In genomic region chrX:124209792-124210576, GRCh38 we compare ENCODE assay signal across 29 cellular contexts.
"Had no signal": no experiment of that assay in that cellular context is flagged by ENCODE, and none has a peak within 500 bp of the region (broad histone marks: within the 10 kb centered on the region; RNA-seq: fewer than 3 reads in every experiment).

No MANE protein-coding gene starts in this region.

- H3K36me3 Mint-ChIP-seq: activated naive CD4-positive, alpha-beta T cell treated with anti-CD3 and anti-CD28 coated beads, Interleukin-2, amount 50 U/mL, for 24 hours; immature natural killer cell; stimulated activated effector memory CD8-positive, alpha-beta T cell treated with anti-CD3 and anti-CD28 coated beads, Interleukin-12 subunit alpha, Interleukin-12 subunit beta, amount 100 ng/mL, for 72 hours; T-cell; WTC11 had no signal

- H3K9me3 Mint-ChIP-seq: activated naive CD4-positive, alpha-beta T cell treated with anti-CD3 and anti-CD28 coated beads, Interleukin-2, amount 50 U/mL, for 24 hours; immature natural killer cell; nephron progenitor cell; stimulated activated effector memory CD8-positive, alpha-beta T cell treated with anti-CD3 and anti-CD28 coated beads, Interleukin-12 subunit alpha, Interleukin-12 subunit beta, amount 100 ng/mL, for 72 hours; stimulated activated naive CD8-positive, alpha-beta T cell treated with anti-CD3 and anti-CD28 coated beads, Interleukin-15, amount 100 ng/mL, for 72 hours; T-cell; T-helper 2 cell treated with Interferon-gamma antibody and Interleukin-4, amounts not matched to agents 5 μg/mL and 100 μg/mL, for 36 hours; WTC11 had no signal

- ATAC-seq: right lobe of liver; stimulated activated effector memory CD8-positive, alpha-beta T cell treated with anti-CD3 and anti-CD28 coated beads, Interleukin-12 subunit alpha, Interleukin-12 subunit beta, amount 100 ng/mL, for 72 hours; stimulated activated naive CD8-positive, alpha-beta T cell treated with anti-CD3 and anti-CD28 coated beads, Interleukin-15, amount 100 ng/mL, for 72 hours; T-cell; WTC11 had no signal

- H3K4me2 ChIP-seq: hepatocyte had no signal

- H3K27me3 Mint-ChIP-seq: activated naive CD4-positive, alpha-beta T cell treated with anti-CD3 and anti-CD28 coated beads, Interleukin-2, amount 50 U/mL, for 24 hours; stimulated activated naive CD8-positive, alpha-beta T cell treated with anti-CD3 and anti-CD28 coated beads, Interleukin-15, amount 100 ng/mL, for 72 hours had no signal

- H3K4me1 ChIP-seq: esophagus muscularis mucosa, left ventricle myocardium inferior, parathyroid adenoma, right lobe of liver, suprapubic skin, tibial nerve had no signal

- H3K9me3 ChIP-seq: esophagus muscularis mucosa, left ventricle myocardium inferior, right lobe of liver, suprapubic skin, tibial nerve had no signal

- H3K9ac ChIP-seq: parathyroid adenoma had no signal

- DNase-seq: activated CD4-positive, alpha-beta T cell treated with anti-CD3 and anti-CD28 coated beads, Interleukin-2, amount 50 U/mL, for 48 hours; activated effector memory CD4-positive, alpha-beta T cell treated with anti-CD3 and anti-CD28 coated beads, Interleukin-2, amount 50 U/mL, for 16 hours; activated T-cell treated with anti-CD3 and anti-CD28 coated beads, Interleukin-2, amount 50 U/mL, for 48 hours; aorta; brain microvascular endothelial cell; central memory CD4-positive, alpha-beta T cell; effector memory CD4-positive, alpha-beta T cell; glutamatergic neuron; immature natural killer cell; kidney glomerular epithelial cell; left ventricle myocardium inferior; mammary epithelial cell; midbrain; nephron progenitor cell; nucleus accumbens; right lobe of liver; small intestine; stimulated activated CD4-positive, alpha-beta T cell treated with anti-CD3 and anti-CD28 coated beads, Interleukin-2, amount 100 ng/mL, for 24 hours; stimulated activated naive CD8-positive, alpha-beta T cell treated with anti-CD3 and anti-CD28 coated beads, Interleukin-15, amount 100 ng/mL, for 72 hours; T-cell had no signal

- H3K79me2 ChIP-seq: hepatocyte, parathyroid adenoma had no signal

- H3K27ac ChIP-seq: brain microvascular endothelial cell, hepatocyte, left ventricle myocardium inferior, parathyroid adenoma, right lobe of liver, suprapubic skin, tibial nerve had no signal

- H3K4me3 ChIP-seq: esophagus muscularis mucosa, hepatocyte, left ventricle myocardium inferior, right lobe of liver, suprapubic skin, tibial nerve had no signal

- H3K36me3 ChIP-seq: brain microvascular endothelial cell, esophagus muscularis mucosa, left ventricle myocardium inferior, right lobe of liver, suprapubic skin, tibial nerve had no signal

- H2AFZ ChIP-seq: hepatocyte, parathyroid adenoma had no signal

- H3K4me3 Mint-ChIP-seq: activated naive CD4-positive, alpha-beta T cell treated with anti-CD3 and anti-CD28 coated beads, Interleukin-2, amount 50 U/mL, for 24 hours; immature natural killer cell; nephron progenitor cell; stimulated activated effector memory CD8-positive, alpha-beta T cell treated with anti-CD3 and anti-CD28 coated beads, Interleukin-12 subunit alpha, Interleukin-12 subunit beta, amount 100 ng/mL, for 72 hours; stimulated activated naive CD8-positive, alpha-beta T cell treated with anti-CD3 and anti-CD28 coated beads, Interleukin-15, amount 100 ng/mL, for 72 hours; T-cell; T-helper 2 cell treated with Interferon-gamma antibody and Interleukin-4, amounts not matched to agents 5 μg/mL and 100 μg/mL, for 36 hours; WTC11 had no signal

- H3K27ac Mint-ChIP-seq: activated naive CD4-positive, alpha-beta T cell treated with anti-CD3 and anti-CD28 coated beads, Interleukin-2, amount 50 U/mL, for 24 hours; immature natural killer cell; nephron progenitor cell; stimulated activated effector memory CD8-positive, alpha-beta T cell treated with anti-CD3 and anti-CD28 coated beads, Interleukin-12 subunit alpha, Interleukin-12 subunit beta, amount 100 ng/mL, for 72 hours; stimulated activated naive CD8-positive, alpha-beta T cell treated with anti-CD3 and anti-CD28 coated beads, Interleukin-15, amount 100 ng/mL, for 72 hours; T-cell; T-helper 2 cell treated with Interferon-gamma antibody and Interleukin-4, amounts not matched to agents 5 μg/mL and 100 μg/mL, for 36 hours; WTC11 had no signal

- H3K27me3 ChIP-seq: brain microvascular endothelial cell, esophagus muscularis mucosa, hepatocyte, right lobe of liver, suprapubic skin, tibial nerve had no signal
